Comparison of ENCODE assay signal across 1 cellular context in genomic region chr14:73759714-73760597, GRCh38.
TF ChIP-seq lines count a peak whose summit lies in the region.

No MANE protein-coding gene starts in this region.

TF ChIP-seq in K562, 482 proteins besides CTCF, POLR2A, EP300 and RAD21 (continued from another document and continues in another):
- TF ChIP-seq GATA2 (CRISPR knock-in tag; IDR thresholded peaks at IDR 0.05) (no peak), RBM39 (optimal IDR thresholded peaks at IDR 0.05; ENCODE audit: low read depth, low read length) (no peak), ZNF134 (CRISPR knock-in tag; conservative IDR thresholded peaks at IDR 0.05) (no peak), MAFG (tag; conservative IDR thresholded peaks at IDR 0.05) (no peak), HES1 (IDR thresholded peaks at IDR 0.05; ENCODE audit: low read depth) (peak; percentile 59; the same call in 1 of the 2 replicates), PYGO2 (tag; IDR thresholded peaks at IDR 0.05) (no peak), RBM15 (IDR thresholded peaks at IDR 0.05; ENCODE audit: insufficient read depth, low read length) (no peak), SMAD3 (CRISPR knock-in tag; conservative IDR thresholded peaks at IDR 0.05) (no peak), ETV6 (IDR thresholded peaks at IDR 0.05; ENCODE audit: borderline replicate concordance in 1 of 2, low read depth in 2 of 2, low read length in 1 of 2) (no peak; a peak in 1 of 4 replicates), ETV6 (CRISPR knock-in tag; IDR thresholded peaks at IDR 0.05; ENCODE audit: borderline replicate concordance) (no peak), ZNF444 (CRISPR knock-in tag; IDR thresholded peaks at IDR 0.05) (no peak), CHD1 (IDR thresholded peaks at IDR 0.05; ENCODE audit: low read length) (no peak), SAFB (IDR thresholded peaks at IDR 0.05; ENCODE audit: borderline replicate concordance, low read depth, low read length) (no peak), CHCHD3 (CRISPR knock-in tag; IDR thresholded peaks at IDR 0.05) (no peak), ATF3 (IDR thresholded peaks at IDR 0.05) (peak; percentile 93), ATF3 (CRISPR knock-in tag; conservative IDR thresholded peaks at IDR 0.05) (peak; percentile 93), NR1H2 (CRISPR knock-in tag; IDR thresholded peaks at IDR 0.05) (no peak), CUX1 (CRISPR knock-in tag; IDR thresholded peaks at IDR 0.05) (no peak), ATF2 (CRISPR knock-in tag; IDR thresholded peaks at IDR 0.05) (no peak), SMAD2 (IDR thresholded peaks at IDR 0.05; ENCODE audit: low read depth, low read length) (no peak), NR0B1 (IDR thresholded peaks at IDR 0.05; ENCODE audit: partially characterized antibody) (no peak), PREB (CRISPR knock-in tag; IDR thresholded peaks at IDR 0.05) (no peak), HNRNPUL1 (IDR thresholded peaks at IDR 0.05; ENCODE audit: low read length) (no peak), NKRF (IDR thresholded peaks at IDR 0.05; ENCODE audit: borderline replicate concordance) (no peak; the same call in 1 of the 2 replicates), HDAC8 (tag; IDR thresholded peaks at IDR 0.05) (no peak), KLF6 (CRISPR knock-in tag; IDR thresholded peaks at IDR 0.05; ENCODE audit: borderline replicate concordance) (no peak), REST (CRISPR knock-in tag; IDR thresholded peaks at IDR 0.05; ENCODE audit: low read depth) (no peak), TAL1 (IDR thresholded peaks at IDR 0.05) (no peak), EGR1 (conservative IDR thresholded peaks at IDR 0.05) (peak; percentile 75), ARID1B (IDR thresholded peaks at IDR 0.05) (peak; percentile 58; the same call in 1 of the 2 replicates), PHF8 (IDR thresholded peaks at IDR 0.05; ENCODE audit: borderline replicate concordance, low read length) (peak; percentile 42; the same call in 1 of the 2 replicates), THRAP3 (IDR thresholded peaks at IDR 0.05; ENCODE audit: borderline replicate concordance) (no peak), RBBP5 (IDR thresholded peaks at IDR 0.05; ENCODE audit: borderline replicate concordance, insufficient read depth, low read length, poor library complexity, severe bottlenecking) (no peak), PHF20 (IDR thresholded peaks at IDR 0.05; ENCODE audit: partially characterized antibody) (no peak), ZNF518B (CRISPR knock-in tag; IDR thresholded peaks at IDR 0.05) (no peak), KAT2B (IDR thresholded peaks at IDR 0.05; ENCODE audit: low read depth, low read length) (no peak), CREB5 (CRISPR knock-in tag; IDR thresholded peaks at IDR 0.05) (no peak), CREM (IDR thresholded peaks at IDR 0.05; ENCODE audit: low read depth) (peak; percentile 72)
